9 cellular contexts compared by ENCODE assay signal in genomic region chr5:115415143-115415491, GRCh38.
DNase-seq lines count a peak whose midpoint lies in the region; ATAC-seq and TF ChIP-seq lines count a peak whose summit lies in the region.
"Had no signal": no experiment of that assay in that cellular context is flagged by ENCODE, and none has a peak within 500 bp of the region (broad histone marks: within the 10 kb centered on the region; RNA-seq: fewer than 3 reads in every experiment).

No MANE protein-coding gene starts in this region.

- POLR2A ChIA-PET in SK-N-SH (lab: Yijun Ruan, JAX) = no interaction called here

- H3K4me3 ChIP-seq in AG10803 (ENCODE audit: low read length) (no peak overlapping the region), HAP-1 (no peak overlapping the region), SK-N-SH (ENCODE audit: low read depth in 2 of 2, low read length in 1 of 2) (no peak overlapping the region), kidney epithelial cell (ENCODE audit: low read depth, low read length) (no peak overlapping the region)
- H3K4me3 ChIP-seq: right lobe of liver had no signal

- TF ChIP-seq EP300 in SK-N-SH (IDR thresholded peaks at IDR 0.05; ENCODE audit: borderline replicate concordance in 1 of 2, low read depth in 1 of 2, low read length in 1 of 2) = no peak

- ATAC-seq in GM21526 (IDR thresholded peaks at IDR 0.05; ENCODE audit: low FRiP score, unreplicated experiment) (no peak), GM19035 (IDR thresholded peaks at IDR 0.05; ENCODE audit: unreplicated experiment) (no peak)

- no peak overlapping the region for H2AFZ ChIP-seq in SK-N-SH (ENCODE audit: low read depth)

- no peaks in the 10 kb centered on the region for H4K20me1 ChIP-seq in SK-N-SH (ENCODE audit: insufficient read depth)

- H3K27me3 ChIP-seq in HAP-1 (ENCODE audit: low read depth) (no peaks in the 10 kb centered on the region), SK-N-SH (ENCODE audit: insufficient read depth) (no peaks in the 10 kb centered on the region), kidney epithelial cell (ENCODE audit: control insufficient read depth, insufficient read depth, low read length) (no peaks in the 10 kb centered on the region)
- H3K27me3 ChIP-seq: right lobe of liver had no signal

- CTCF ChIA-PET in SK-N-SH (lab: Yijun Ruan, JAX) = interaction anchor here (0.6 kb wide), 1 partner anchor 84 kb away, joined by 3 read pairs; no protein-coding TSS in a partner anchor

- 0 out of 4 replicates have a peak overlapping the region, but pooled peaks of 1 of the 2 experiments have one; percentile 6 for H3K27ac ChIP-seq in SK-N-SH (ENCODE audit: low read depth in 2 of 2, low read length in 1 of 2)
- H3K27ac ChIP-seq: right lobe of liver had no signal

- in situ Hi-C loops in HAP-1 (cut with MboI; ENCODE audit: low sequenced_read_pairs) = no loop called here

- no peak for TF ChIP-seq RAD21 in SK-N-SH (IDR thresholded peaks at IDR 0.05; ENCODE audit: low read length)

- TF ChIP-seq CTCF in AG10803 (conservative IDR thresholded peaks at IDR 0.05; ENCODE audit: low read length) (no peak), SK-N-SH (IDR thresholded peaks at IDR 0.05) (no peak), kidney epithelial cell (IDR thresholded peaks at IDR 0.05; ENCODE audit: insufficient read depth, low read length, poor library complexity, severe bottlenecking) (no peak)

- H3K36me3 ChIP-seq in HAP-1 (replicated peaks) (no peaks in the 10 kb centered on the region), SK-N-SH (replicated peaks in 1 of 2; ENCODE audit: control insufficient read depth in 1 of 2, insufficient read depth in 2 of 2, low read length in 1 of 2) (no peaks in the 10 kb centered on the region), kidney epithelial cell (ENCODE audit: control insufficient read depth, insufficient read depth, low read length) (no peaks in the 10 kb centered on the region)
- H3K36me3 ChIP-seq: right lobe of liver had no signal

- WGBS in SK-N-SH (ENCODE audit: low lambda C conversion rate) = 80% methylated on average over 1 of the region's 1 CpG

- DNase-seq in AG10803 (ENCODE audit: low read depth) = peak; percentile 31
- peak; percentile 23 to 34 for DNase-seq in HAP-1 (ENCODE audit: low spot score in 2 of 2)
- DNase-seq in SK-N-SH = no peak
- peak; percentile 52 for DNase-seq in kidney epithelial cell (ENCODE audit: low read depth)
- no peak for DNase-seq in cerebellum (ENCODE audit: low spot score)
- DNase-seq in stimulated activated CD4-positive, alpha-beta T cell treated with anti-CD3 and anti-CD28 coated beads, Interleukin-2, amount 100 ng/mL, for 48 hours = no peak
- DNase-seq: right lobe of liver had no signal

- H3K9me2 ChIP-seq in SK-N-SH = no peaks in the 10 kb centered on the region

- no peaks in the 10 kb centered on the region for H3K79me2 ChIP-seq in SK-N-SH (ENCODE audit: insufficient read depth)

- H3K9me3 ChIP-seq in HAP-1 = no peaks in the 10 kb centered on the region
- no peaks in the 10 kb centered on the region for H3K9me3 ChIP-seq in SK-N-SH
- H3K9me3 ChIP-seq: right lobe of liver had no signal

- H3K4me2 ChIP-seq in SK-N-SH = peak overlapping the region; percentile 15; the same call in 1 of the 2 replicates

- H3F3A ChIP-seq in SK-N-SH (replicated peaks; ENCODE audit: insufficient read depth) = peaks cover under 1% of the 10 kb centered on the region

- peaks cover 5% of the 10 kb centered on the region; the same call in 1 of the 2 replicates for H3K4me1 ChIP-seq in HAP-1
- peaks cover 7 to 9% of the 10 kb centered on the region in 2 experiments; a peak in 3 of 4 replicates for H3K4me1 ChIP-seq in SK-N-SH (ENCODE audit: control insufficient read depth in 1 of 2, insufficient read depth in 2 of 2, low read depth in 1 of 2, low read length in 1 of 2)
- H3K4me1 ChIP-seq: right lobe of liver had no signal

- H3K9ac ChIP-seq in SK-N-SH = no peak overlapping the region

TF ChIP-seq in SK-N-SH, 30 proteins besides CTCF, POLR2A, EP300 and RAD21 (continues in another document):
- TF ChIP-seq ZBTB33 (IDR thresholded peaks at IDR 0.05; ENCODE audit: borderline replicate concordance, low read depth) = no peak
- no peak for TF ChIP-seq SIN3A (IDR thresholded peaks at IDR 0.05; ENCODE audit: borderline replicate concordance, low read depth, low read length)
- TF ChIP-seq CHD2 (IDR thresholded peaks at IDR 0.05; ENCODE audit: low read length, partially characterized antibody) = no peak
- no peak for TF ChIP-seq SMC3 (IDR thresholded peaks at IDR 0.05; ENCODE audit: low read depth, low read length)
- TF ChIP-seq TCF12 (IDR thresholded peaks at IDR 0.05) = peak; percentile 44; the same call in 1 of the 2 replicates
- TF ChIP-seq RFX5 (IDR thresholded peaks at IDR 0.05; ENCODE audit: low read length) = no peak
- TF ChIP-seq FOSL2 (IDR thresholded peaks at IDR 0.05; ENCODE audit: borderline replicate concordance, low read depth) = peak; percentile 29; the same call in 1 of the 2 replicates
- no peak for TF ChIP-seq EZH2phosphoT487 (IDR thresholded peaks at IDR 0.05; ENCODE audit: borderline replicate concordance, low read depth)
- TF ChIP-seq TAF1 (IDR thresholded peaks at IDR 0.05; ENCODE audit: borderline replicate concordance, low read depth, low read length) = no peak
- peak; percentile 41; the same call in 1 of the 2 replicates for TF ChIP-seq USF1 (IDR thresholded peaks at IDR 0.05; ENCODE audit: borderline replicate concordance, low read depth)
- 0 out of 2 replicates have a peak, but pooled peaks have one; percentile 18 for TF ChIP-seq NFIC (IDR thresholded peaks at IDR 0.05; ENCODE audit: borderline replicate concordance)
- TF ChIP-seq POLR2AphosphoS5 (IDR thresholded peaks at IDR 0.05; ENCODE audit: low read depth, low read length) = no peak
- TF ChIP-seq TEAD4 (IDR thresholded peaks at IDR 0.05; ENCODE audit: borderline replicate concordance, insufficient read depth) = no peak
- no peak for TF ChIP-seq YY1 (IDR thresholded peaks at IDR 0.05; ENCODE audit: low read depth)
- TF ChIP-seq MEF2A (IDR thresholded peaks at IDR 0.05; ENCODE audit: borderline replicate concordance, low read depth) = no peak
- no peak for TF ChIP-seq PBX3 (IDR thresholded peaks at IDR 0.05)
- no peak for TF ChIP-seq MXI1 (IDR thresholded peaks at IDR 0.05; ENCODE audit: low read depth, low read length)
- no peak for TF ChIP-seq MAX (IDR thresholded peaks at IDR 0.05; ENCODE audit: low read depth)
- no peak for TF ChIP-seq USF2 (IDR thresholded peaks at IDR 0.05; ENCODE audit: borderline replicate concordance, low read depth, low read length)
- TF ChIP-seq JUND (IDR thresholded peaks at IDR 0.05) = 0 out of 2 replicates have a peak, but pooled peaks have one; percentile 14
- TF ChIP-seq FOXJ3 (CRISPR knock-in tag; IDR thresholded peaks at IDR 0.05) = no peak

Comparison
In these comparisons a context has a peak if more than half of its experiments do, and no peak if none do; other contexts are left out.
1. DNase-seq: peak in AG10803 (single experiment), HAP-1 (2 of 2) and kidney epithelial cell (single experiment); none in SK-N-SH (single experiment), cerebellum (single experiment) and stimulated activated CD4-positive, alpha-beta T cell treated with anti-CD3 and anti-CD28 coated beads, Interleukin-2, amount 100 ng/mL, for 48 hours (0 of 2).